22 cellular contexts compared by ENCODE assay signal in the genomic region with DNA sequence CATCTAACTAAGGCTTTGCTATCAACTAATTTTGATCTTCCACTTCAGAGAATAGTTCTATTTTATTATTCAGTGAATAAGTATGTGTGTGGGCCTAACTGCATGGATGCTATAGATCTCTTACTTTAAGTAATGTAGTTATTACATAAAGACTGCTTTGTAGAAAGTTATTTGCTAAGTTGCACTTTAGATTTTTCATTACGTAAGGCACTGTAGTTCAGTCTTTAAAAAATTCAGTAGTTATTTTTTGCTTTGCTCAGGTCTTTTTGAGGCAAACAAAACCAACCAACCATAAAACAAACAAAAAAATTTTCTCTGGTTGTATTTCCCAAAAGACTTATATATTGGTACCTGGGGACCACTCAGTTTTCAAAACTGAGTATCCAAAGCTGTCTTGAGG. TPM values are rescaled to one million over a fixed set of nuclear protein-coding genes. Genes with fewer than 3 reads are reported as not detected.
"Had no signal": no experiment of that assay in that cellular context is flagged by ENCODE, and none has a peak within 500 bp of the region (broad histone marks: within the 10 kb centered on the region; RNA-seq: fewer than 3 reads in every experiment).

No MANE protein-coding gene starts in this region.

- H3K4me1 ChIP-seq: SJSA1 had no signal

- H3K27me3 ChIP-seq: MG63, SJSA1 had no signal

- H3K27ac ChIP-seq: SJSA1 had no signal

- FAIRE-seq: RCC 7860 had no signal

- H3K9me3 ChIP-seq: MG63, SJSA1, SK-N-SH had no signal

- DNase-seq: Karpas-422, KG1, MG63, NCI-H1092, NCI-H1105 treated with DMSO at 0.1 percent for 48 hours, NCI-H1417 treated with DMSO at 0.1 percent for 48 hours, NCI-H146, NCI-H1694 treated with DMSO at 0.1 percent for 48 hours, NCI-H1930, NCI-H2081, NCI-H2107, NCI-H2227 treated with DMSO at 0.1 percent for 48 hours, NCI-H524, NCI-H526 treated with DMSO at 0.1 percent for 48 hours, NCI-H774, Right ventricle myocardium superior, RPMI8226, SIG-M5, SK-N-SH, SW 1271 had no signal

- H3K36me3 ChIP-seq: SJSA1 had no signal

- H3K4me3 ChIP-seq: MG63, SJSA1 had no signal

- H3K9me2 ChIP-seq: SK-N-SH had no signal

RNA-seq across cellular contexts. Expression of a gene that starts 53.0 kb away (rescaled TPM):
- total RNA-seq: Right ventricle myocardium superior had no signal
